In the genomic region with DNA sequence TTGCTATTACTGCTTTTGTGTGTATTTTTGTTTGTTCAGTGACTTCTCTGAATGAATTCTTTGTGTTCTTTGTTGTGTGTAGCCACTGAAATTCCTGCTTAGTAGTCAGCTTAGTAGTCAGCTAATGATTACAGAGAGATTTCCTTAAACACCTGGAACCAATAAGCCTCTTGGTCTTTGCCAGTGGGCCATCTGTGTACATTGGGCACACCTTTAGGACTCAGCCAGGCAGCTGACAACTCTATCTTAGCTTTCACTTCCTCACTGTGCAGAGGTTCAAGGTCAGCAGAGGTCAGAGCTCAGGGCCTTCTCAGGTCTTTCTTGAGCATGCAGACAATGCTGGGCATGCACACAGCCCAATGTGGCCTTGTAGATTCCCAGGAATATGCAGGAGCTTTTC, we compare ENCODE assay signal across 15 cellular contexts. TPM values are rescaled to one million over a fixed set of nuclear protein-coding genes. Genes with fewer than 3 reads are reported as not detected.
DNase-seq lines count a peak whose midpoint lies in the region; ATAC-seq and TF ChIP-seq lines count a peak whose summit lies in the region.
"Had no signal": no experiment of that assay in that cellular context is flagged by ENCODE, and none has a peak within 500 bp of the region (broad histone marks: within the 10 kb centered on the region; RNA-seq: fewer than 3 reads in every experiment).

No MANE protein-coding gene starts in this region.

- no peak overlapping the region for H3K4me3 ChIP-seq in epithelial cell of proximal tubule (ENCODE audit: low read depth, low read length)
- H3K4me3 ChIP-seq in lower leg skin (ENCODE audit: low read depth, poor library complexity, severe bottlenecking): no peak overlapping the region
- H3K4me3 ChIP-seq: dorsolateral prefrontal cortex had no signal

- ATAC-seq in GM18861 (IDR thresholded peaks at IDR 0.05; ENCODE audit: unreplicated experiment) (peak; percentile 82), GM21528 (IDR thresholded peaks at IDR 0.05; ENCODE audit: low FRiP score, unreplicated experiment) (peak; percentile 63), HG03159 (IDR thresholded peaks at IDR 0.05; ENCODE audit: unreplicated experiment) (peak; percentile 73)
- ATAC-seq: foreskin keratinocyte had no signal

- TF ChIP-seq CTCF in epithelial cell of proximal tubule (conservative IDR thresholded peaks at IDR 0.05; ENCODE audit: low read depth, low read length) (no peak), lower leg skin (IDR thresholded peaks at IDR 0.05) (no peak)

- intact Hi-C loops in lower leg skin (cut with DNase I; ENCODE audit: low total_unique reads): no loop called here

- DNase-seq in epithelial cell of proximal tubule (ENCODE audit: low read depth): peak; percentile 39
- no peak for DNase-seq in lower leg skin (ENCODE audit: low spot score in 2 of 2)
- DNase-seq in DMS79 (lab: John Stamatoyannopoulos, UW): no peak
- no peak for DNase-seq in cerebellar nuclear complex (lab: John Stamatoyannopoulos, UW)
- DNase-seq in SKM-1 treated with dmso at 0.1 percent for 144 hours (lab: John Stamatoyannopoulos, UW; ENCODE audit: unreplicated experiment): no peak
- DNase-seq: aorta; dorsolateral prefrontal cortex; EL; foreskin keratinocyte; immature natural killer cell; NCI-H146; stimulated activated CD4-positive, alpha-beta T cell treated with anti-CD3 and anti-CD28 coated beads, Interleukin-4, amount 100 ng/mL, for 24 hours had no signal

- no peak for TF ChIP-seq POLR2A in lower leg skin (IDR thresholded peaks at IDR 0.05)

RNA-seq across cellular contexts. Expression of a gene that starts 59.3 kb away (rescaled TPM):
- total RNA-seq in epithelial cell of proximal tubule: 17.2 and 24.2 TPM in 2 replicates
- total RNA-seq in lower leg skin: 10 to 100 TPM in 3 of 4 donors, 1 to 10 TPM in 1; 8.5 to 18.9 (median 13.7) TPM

RNA-seq across cellular contexts. Expression of a gene that starts 59.4 kb away (rescaled TPM):
- 15.8 and 38.1 TPM in 2 replicates for total RNA-seq in epithelial cell of proximal tubule
- 10 to 100 TPM; 30.3 to 41.7 (median 34.0) TPM for total RNA-seq in lower leg skin
